Comparison of ENCODE assay signal across 20 cellular contexts in genomic region chr14:100071545-100071944, GRCh38. TPM values are rescaled to one million over a fixed set of nuclear protein-coding genes. Genes with fewer than 3 reads are reported as not detected.
DNase-seq lines count a peak whose midpoint lies in the region; ATAC-seq, FAIRE-seq and TF ChIP-seq lines count a peak whose summit lies in the region.
"Had no signal": no experiment of that assay in that cellular context is flagged by ENCODE, and none has a peak within 500 bp of the region (broad histone marks: within the 10 kb centered on the region; RNA-seq: fewer than 3 reads in every experiment).

No MANE protein-coding gene starts in this region.

- H3K36me3 Mint-ChIP-seq in activated naive CD4-positive, alpha-beta T cell treated with anti-CD3 and anti-CD28 coated beads for 36 hours (ENCODE audit: low read depth) = peaks cover 28% of the 10 kb centered on the region
- H3K36me3 Mint-ChIP-seq in stimulated activated naive B cell treated with anti-CD40 and anti-IgM and Interleukin-4, amounts not matched to agents 10 μg/mL and 1 μg/mL and 100 μg/mL, for 72 hours = peaks cover 25 to 63% of the 10 kb centered on the region in 2 donors

- H3K36me3 ChIP-seq in Peyer's patch (no peaks in the 10 kb centered on the region), GM12878 (ENCODE audit: control insufficient read depth in 2 of 2, insufficient read depth in 2 of 2, low read length in 1 of 2) (peaks cover 1 to 7% of the 10 kb centered on the region in 2 experiments; a peak in 3 of 4 replicates), ovary (no peaks in the 10 kb centered on the region)
- H3K36me3 ChIP-seq: esophagus muscularis mucosa, MG63, vagina had no signal

- TF ChIP-seq CTCF in Peyer's patch (IDR thresholded peaks at IDR 0.05) (no peak), GM12878 (IDR thresholded peaks at IDR 0.05 in 2 of 3, conservative IDR thresholded peaks at IDR 0.05 in 1 of 3; ENCODE audit: control insufficient read depth in 2 of 3, extremely low read depth in 1 of 3, insufficient read depth in 1 of 3, low read depth in 3 of 3, low read length in 3 of 3) (no peak), ovary (IDR thresholded peaks at IDR 0.05) (no peak)

- H3K79me2 ChIP-seq in GM12878 (ENCODE audit: control insufficient read depth, insufficient read depth, low read length) = peaks cover 91% of the 10 kb centered on the region

- no TSS peak for BruUV-seq in GM12878 (replicated peaks; lab: Mats Ljungman, UMichigan)

- RAD21 ChIA-PET in GM12878 (lab: Charles Lee; ENCODE audit: unreplicated experiment) = interaction anchor here (0.9 to 5.7 kb wide), 18 partner anchors 9 to 186 kb away, joined by 3 to 65 read pairs (median 4); no protein-coding TSS in a partner anchor

- peak; percentile 68 for DNase-seq in activated naive CD4-positive, alpha-beta T cell treated with anti-CD3 and anti-CD28 coated beads for 36 hours
- no peak for DNase-seq in activated naive CD4-positive, alpha-beta T cell treated with anti-CD3 and anti-CD28 coated beads, Interleukin-2, amount 50 U/mL, for 16 hours
- DNase-seq in Peyer's patch = no peak
- DNase-seq in GM12878 (ENCODE audit: low read depth, low spot score) = no peak
- DNase-seq in stimulated activated naive B cell treated with anti-CD40 and anti-IgM and Interleukin-4, amounts not matched to agents 10 μg/mL and 1 μg/mL and 100 μg/mL, for 72 hours = no peak
- no peak for DNase-seq in retina
- no peak for DNase-seq in ovary
- DNase-seq: dorsolateral prefrontal cortex, HCEC 1CT, head of caudate nucleus, MG63, NCI-H69, RPMI8226, SW 1271 had no signal

- POLR2A ChIA-PET in GM12878 (lab: Charles Lee) = interaction anchor here (0.7 to 7.0 kb wide), 11 partner anchors 8 to 143 kb away, joined by 3 to 51 read pairs (median 4); partner anchors contain the start of gene EVL

- no peak for ATAC-seq in GM12878
- no peak for ATAC-seq in stimulated activated naive B cell treated with anti-CD40 and anti-IgM and Interleukin-4, amounts not matched to agents 10 μg/mL and 1 μg/mL and 100 μg/mL, for 72 hours (replicated peaks)
- no peak for ATAC-seq in HG02588 (IDR thresholded peaks at IDR 0.05; ENCODE audit: unreplicated experiment)

- TF ChIP-seq EP300 in GM12878 (IDR thresholded peaks at IDR 0.05; ENCODE audit: borderline replicate concordance in 1 of 2, control insufficient read depth in 1 of 2, low read depth in 2 of 2, low read length in 2 of 2) (no peak), ovary (IDR thresholded peaks at IDR 0.05) (no peak)

- H3K4me3 ChIP-seq in Peyer's patch (no peak overlapping the region), GM12878 (peak overlapping the region; percentile 68; the same call in 1 of the 2 replicates), ovary (no peak overlapping the region)
- H3K4me3 ChIP-seq: dorsolateral prefrontal cortex, esophagus muscularis mucosa, MG63, smooth muscle cell, vagina had no signal

- H2AFZ ChIP-seq in GM12878 (ENCODE audit: control insufficient read depth, low read depth, low read length) = no peak overlapping the region

- H3K4me1 ChIP-seq in Peyer's patch (peaks cover 0 to 25% (median 14%) of the 10 kb centered on the region in 4 donors), GM12878 (ENCODE audit: control insufficient read depth, insufficient read depth, low read length) (peaks cover 79% of the 10 kb centered on the region), ovary (ENCODE audit: insufficient read depth) (no peaks in the 10 kb centered on the region)

- peak overlapping the region; percentile 100 for H3K27ac Mint-ChIP-seq in activated naive CD4-positive, alpha-beta T cell treated with anti-CD3 and anti-CD28 coated beads for 36 hours
- peak overlapping the region; percentile 80 for H3K27ac Mint-ChIP-seq in stimulated activated naive B cell treated with anti-CD40 and anti-IgM and Interleukin-4, amounts not matched to agents 10 μg/mL and 1 μg/mL and 100 μg/mL, for 72 hours
- H3K27ac Mint-ChIP-seq: brain had no signal

- TF ChIP-seq RAD21 in GM12878 (IDR thresholded peaks at IDR 0.05; ENCODE audit: insufficient read depth, low read depth, low read length) = no peak

- peak overlapping the region; percentile 86 for H3K4me2 ChIP-seq in GM12878 (ENCODE audit: control insufficient read depth, insufficient read depth)
- H3K4me2 ChIP-seq: smooth muscle cell had no signal

- H4K20me1 ChIP-seq in GM12878 (ENCODE audit: control insufficient read depth, insufficient read depth) = 0 out of 2 replicates have a peak, but pooled peaks cover 4% of the 10 kb centered on the region

- H3K4me3 Mint-ChIP-seq in activated naive CD4-positive, alpha-beta T cell treated with anti-CD3 and anti-CD28 coated beads for 36 hours = peak overlapping the region; percentile 60
- peak overlapping the region; percentile 18 to 27 for H3K4me3 Mint-ChIP-seq in stimulated activated naive B cell treated with anti-CD40 and anti-IgM and Interleukin-4, amounts not matched to agents 10 μg/mL and 1 μg/mL and 100 μg/mL, for 72 hours
- H3K4me3 Mint-ChIP-seq: brain had no signal

- H3K27ac ChIP-seq in Peyer's patch = peak overlapping the region; percentile 30 to 93 (median 64)
- peak overlapping the region; percentile 73 for H3K27ac ChIP-seq in GM12878 (ENCODE audit: control insufficient read depth, insufficient read depth)
- H3K27ac ChIP-seq in ovary = no peak overlapping the region
- H3K27ac ChIP-seq: esophagus muscularis mucosa, vagina had no signal

- CTCF ChIA-PET in activated naive CD4-positive, alpha-beta T cell treated with anti-CD3 and anti-CD28 coated beads for 36 hours (lab: Charles Lee) = interaction anchor here (0.8 to 34.6 kb wide), 14 partner anchors 10 to 170 kb away, joined by 3 to 932 read pairs (median 7); no protein-coding TSS in a partner anchor
- CTCF ChIA-PET in GM12878 (lab: Yijun Ruan, JAX) = interaction anchor here (1.1 to 12.8 kb wide), 16 partner anchors 9 to 121 kb away, joined by 3 to 156 read pairs (median 18); no protein-coding TSS in a partner anchor

- peak overlapping the region; percentile 49; the same call in 1 of the 2 replicates for H3K9ac ChIP-seq in GM12878 (ENCODE audit: control insufficient read depth, insufficient read depth, low read length)

- SMC1A ChIA-PET in GM12878 (lab: Charles Lee; ENCODE audit: uncharacterized antibody, unreplicated experiment) = interaction anchor here (0.7 to 8.7 kb wide), 16 partner anchors 8 to 180 kb away, joined by 3 to 96 read pairs (median 8); no protein-coding TSS in a partner anchor

- 33% methylated on average over 3 of the region's 3 CpGs for WGBS in GM12878 (ENCODE audit: insufficient coverage, insufficient replicate concordance, low lambda C conversion rate, missing lambda C conversion rate)
- 93 to 94% (median 93%) methylated on average over 3 of the region's 3 CpGs for WGBS in ovary, 3 donors

- intact Hi-C loops in activated naive CD4-positive, alpha-beta T cell treated with anti-CD3 and anti-CD28 coated beads for 36 hours (cut with micrococcal nuclease) = loop anchor here (10.0 kb wide), 2 partner anchors 587 to 1897 kb away; partner anchors contain the start of genes CCNK and SETD3
- intact Hi-C loops in GM12878 (cut with micrococcal nuclease; ENCODE audit: unreplicated experiment) = no loop called here
- intact Hi-C loops in ovary (cut with DNase I) = no loop called here

- H3K4me1 Mint-ChIP-seq in activated naive CD4-positive, alpha-beta T cell treated with anti-CD3 and anti-CD28 coated beads for 36 hours (ENCODE audit: low read depth) = peaks cover 76% of the 10 kb centered on the region
- H3K4me1 Mint-ChIP-seq in stimulated activated naive B cell treated with anti-CD40 and anti-IgM and Interleukin-4, amounts not matched to agents 10 μg/mL and 1 μg/mL and 100 μg/mL, for 72 hours = peaks cover 75 to 92% of the 10 kb centered on the region in 2 donors

- no peaks in the 10 kb centered on the region for H3K9me3 Mint-ChIP-seq in activated naive CD4-positive, alpha-beta T cell treated with anti-CD3 and anti-CD28 coated beads for 36 hours
- no peaks in the 10 kb centered on the region for H3K9me3 Mint-ChIP-seq in stimulated activated naive B cell treated with anti-CD40 and anti-IgM and Interleukin-4, amounts not matched to agents 10 μg/mL and 1 μg/mL and 100 μg/mL, for 72 hours
- H3K9me3 Mint-ChIP-seq: brain had no signal

- no peak for FAIRE-seq in GM12878 (lab: Jason Lieb, UNC)
- FAIRE-seq: keratinocyte had no signal

- no peaks in the 10 kb centered on the region for H3K27me3 Mint-ChIP-seq in activated naive CD4-positive, alpha-beta T cell treated with anti-CD3 and anti-CD28 coated beads for 36 hours (ENCODE audit: low read depth)
- no peaks in the 10 kb centered on the region for H3K27me3 Mint-ChIP-seq in stimulated activated naive B cell treated with anti-CD40 and anti-IgM and Interleukin-4, amounts not matched to agents 10 μg/mL and 1 μg/mL and 100 μg/mL, for 72 hours
- H3K27me3 Mint-ChIP-seq: brain had no signal

- H3K27me3 ChIP-seq in Peyer's patch (no peaks in the 10 kb centered on the region), GM12878 (replicated peaks in 1 of 2; ENCODE audit: control insufficient read depth in 2 of 2, insufficient read depth in 2 of 2, low read length in 1 of 2) (no peaks in the 10 kb centered on the region), ovary (no peaks in the 10 kb centered on the region)
- H3K27me3 ChIP-seq: dorsolateral prefrontal cortex, esophagus muscularis mucosa, MG63, vagina had no signal

- in situ Hi-C loops in GM12878 (cut with MboI) = no loop called here

- no peak for TF ChIP-seq POLR2A in Peyer's patch (IDR thresholded peaks at IDR 0.05)
- TF ChIP-seq POLR2A in GM12878 (IDR thresholded peaks at IDR 0.05; ENCODE audit: low read depth, low read length) = no peak
- TF ChIP-seq POLR2A in ovary (IDR thresholded peaks at IDR 0.05) = no peak

- no peaks in the 10 kb centered on the region for H3K9me3 ChIP-seq in Peyer's patch
- H3K9me3 ChIP-seq in GM12878 (replicated peaks; ENCODE audit: control insufficient read depth, insufficient read depth, low read length) = no peaks in the 10 kb centered on the region
- no peaks in the 10 kb centered on the region for H3K9me3 ChIP-seq in ovary
- H3K9me3 ChIP-seq: esophagus muscularis mucosa, MG63, vagina had no signal

RNA-seq across cellular contexts. Expression of gene EVL, which starts 6.3 kb away (rescaled TPM):
- 100 to 1,000 TPM; 173 to 175 TPM for total RNA-seq in activated naive CD4-positive, alpha-beta T cell treated with anti-CD3 and anti-CD28 coated beads for 36 hours
- total RNA-seq in Peyer's patch (100 to 1,000 TPM in 2 of 4 donors, 10 to 100 TPM in 2; 44.9 to 409 (median 110) TPM), GM12878 (2014; rRNA removed) (92.2 and 98.6 TPM in 2 replicates), GM12878 (2014; rRNA removed; fragmentation: Illumina TruSeq; extraction: Trizol) (87.4 and 87.6 TPM in 2 replicates), GM12878 (2021) (104 and 112 TPM in 2 replicates), ovary (10 to 100 TPM; 41.0 to 95.0 (median 66.1) TPM)
- total RNA-seq in GM12878 (2013; cell fraction: nucleolus; rRNA removed) = 1,242 and 1,365 TPM in 2 replicates
- 102 TPM for polyA plus RNA-seq in GM12878 (2011; ENCODE audit: low read depth)
- polyA plus RNA-seq in GM12878 (2011; rRNA removed) (226 and 341 TPM in 2 replicates), GM12878 (2014; fragmentation: Illumina TruSeq; extraction: Trizol) (115 and 128 TPM in 2 replicates), GM12878 (2014; fragmentation: Nextera tagmentation; extraction: Ambion mirVana) (10 to 100 TPM; 11.9 to 13.6 TPM), GM12878 (2014; rRNA removed) (118 and 128 TPM in 2 replicates), GM12878 (2016; fragmentation: Nextera tagmentation; extraction: Ambion mirVana) (10 to 100 TPM; 33.5 to 35.4 TPM), ovary (100 to 1,000 TPM in 1 of 2 donors, 10 to 100 TPM in 1; 50.6 to 105 TPM)
- polyA plus RNA-seq in GM12878 (2011; cell fraction: cytosol; rRNA removed) = 282 and 297 TPM in 2 replicates
- 1,111 and 1,225 TPM in 2 replicates for polyA plus RNA-seq in GM12878 (2011; cell fraction: nucleus; rRNA removed)
- polyA plus RNA-seq in GM12878 (2012) = 138 and 162 TPM in 2 replicates
- 273 and 309 TPM in 2 replicates for polyA minus RNA-seq in GM12878 (2011; rRNA and poly(A)+ RNA removed)
- polyA minus RNA-seq in GM12878 (2011; cell fraction: cytosol; rRNA and poly(A)+ RNA removed) = 71.8 and 79.0 TPM in 2 replicates
- polyA minus RNA-seq in GM12878 (2011; cell fraction: nucleus; rRNA and poly(A)+ RNA removed) = 230 and 324 TPM in 2 replicates

Comparison
In these comparisons a context has a peak if more than half of its experiments do, and no peak if none do; other contexts are left out.
1. H3K27ac ChIP-seq: peak in Peyer's patch (4 of 4) and GM12878 (single experiment); none in ovary (0 of 2).